1 cellular context compared by ENCODE assay signal in genomic region chr16:67782567-67783352, GRCh38.
TF ChIP-seq lines count a peak whose summit lies in the region.

No MANE protein-coding gene starts in this region.

TF ChIP-seq in GM23338, 12 proteins besides CTCF, POLR2A, EP300 and RAD21 (continued from another document):
- no peak for TF ChIP-seq REST (IDR thresholded peaks at IDR 0.05; ENCODE audit: unreplicated experiment)
- TF ChIP-seq ZNF462 (CRISPR knock-in tag; IDR thresholded peaks at IDR 0.05): no peak
- no peak for TF ChIP-seq STAT1 (IDR thresholded peaks at IDR 0.05; ENCODE audit: unreplicated experiment)
- TF ChIP-seq ETS1 (IDR thresholded peaks at IDR 0.05): no peak
- TF ChIP-seq ZNF331 (CRISPR knock-in tag; IDR thresholded peaks at IDR 0.05; ENCODE audit: low read depth): no peak
- TF ChIP-seq JUNB (IDR thresholded peaks at IDR 0.05; ENCODE audit: unreplicated experiment): no peak
- no peak for TF ChIP-seq NANOG (IDR thresholded peaks at IDR 0.05; ENCODE audit: borderline replicate concordance)
- no peak for TF ChIP-seq POLR2AphosphoS5 (IDR thresholded peaks at IDR 0.05; ENCODE audit: low read depth)
- TF ChIP-seq EZH2phosphoT487 (IDR thresholded peaks at IDR 0.05; ENCODE audit: unreplicated experiment): no peak
- TF ChIP-seq CREB1 (CRISPR knock-in tag; IDR thresholded peaks at IDR 0.05; ENCODE audit: low read depth): no peak
- TF ChIP-seq ZNF114 (CRISPR knock-in tag; IDR thresholded peaks at IDR 0.05): no peak
